Comparison of ENCODE assay signal across 27 cellular contexts in genomic region chr3:143503325-143503885, GRCh38.
"Had no signal": no experiment of that assay in that cellular context is flagged by ENCODE, and none has a peak within 500 bp of the region (broad histone marks: within the 10 kb centered on the region; RNA-seq: fewer than 3 reads in every experiment).

No MANE protein-coding gene starts in this region.

- ATAC-seq: naive thymus-derived CD4-positive, alpha-beta T cell; natural killer cell; psoas muscle; right cardiac atrium; sciatic nerve; stimulated activated effector memory CD8-positive, alpha-beta T cell treated with anti-CD3 and anti-CD28 coated beads, Interleukin-12 subunit alpha, Interleukin-12 subunit beta, amount 100 ng/mL, for 72 hours; stimulated activated naive B cell treated with anti-CD40 and anti-IgM and Interleukin-4, amounts not matched to agents 10 μg/mL and 1 μg/mL and 100 μg/mL, for 72 hours had no signal

- H3K4me1 ChIP-seq: parathyroid adenoma, psoas muscle, spleen, stomach had no signal

- H2AFZ ChIP-seq: neural progenitor cell, parathyroid adenoma had no signal

- H3K4me3 ChIP-seq: neural progenitor cell, ovary, psoas muscle, skin epidermis, smooth muscle cell, spleen, stomach, thoracic aorta, thyroid gland, tibial nerve, upper lobe of left lung, vagina had no signal

- H3K27me3 ChIP-seq: neural progenitor cell, ovary, spleen, stomach, thyroid gland, tibial nerve, upper lobe of left lung, vagina had no signal

- H3K4me2 ChIP-seq: neural progenitor cell, smooth muscle cell had no signal

- H3K79me2 ChIP-seq: parathyroid adenoma had no signal

- FAIRE-seq: urothelium cell line had no signal

- H3K9ac ChIP-seq: neural progenitor cell, parathyroid adenoma had no signal

- H3K27ac ChIP-seq: neural progenitor cell, ovary, parathyroid adenoma, psoas muscle, skin epidermis, spleen, stomach, thoracic aorta, thyroid gland, tibial nerve, upper lobe of left lung, vagina had no signal

- DNase-seq: naive thymus-derived CD4-positive, alpha-beta T cell; natural killer cell; occipital lobe; ovary; psoas muscle; spleen; stimulated activated CD4-positive, alpha-beta T cell treated with anti-CD3 and anti-CD28 coated beads, Interleukin-15, amount 100 ng/mL, for 24 hours; stimulated activated CD4-positive, alpha-beta T cell treated with anti-CD3 and anti-CD28 coated beads, Interleukin-2, amount 100 ng/mL, for 24 hours; stimulated activated CD4-positive, alpha-beta T cell treated with anti-CD3 and anti-CD28 coated beads, Interleukin-2, amount 100 ng/mL, for 48 hours; stimulated activated CD4-positive, alpha-beta T cell treated with anti-CD3 and anti-CD28 coated beads, Interleukin-4, amount 100 ng/mL, for 24 hours; stimulated activated naive B cell treated with anti-CD40 and anti-IgM and Interleukin-4, amounts not matched to agents 10 μg/mL and 1 μg/mL and 100 μg/mL, for 72 hours; stimulated activated naive CD4-positive, alpha-beta T cell treated with Interleukin-2 at 50 U/mL for 16 hours; stomach; thyroid gland; trophoblast cell; upper lobe of left lung had no signal

- H3K36me3 ChIP-seq: neural progenitor cell, ovary, spleen, stomach, thoracic aorta, thyroid gland, tibial nerve, upper lobe of left lung, vagina had no signal

- H3K9me3 ChIP-seq: ovary, psoas muscle, spleen, stomach, thoracic aorta, thyroid gland, tibial nerve, upper lobe of left lung, vagina had no signal
